22 cellular contexts compared by ENCODE assay signal in the genomic region with DNA sequence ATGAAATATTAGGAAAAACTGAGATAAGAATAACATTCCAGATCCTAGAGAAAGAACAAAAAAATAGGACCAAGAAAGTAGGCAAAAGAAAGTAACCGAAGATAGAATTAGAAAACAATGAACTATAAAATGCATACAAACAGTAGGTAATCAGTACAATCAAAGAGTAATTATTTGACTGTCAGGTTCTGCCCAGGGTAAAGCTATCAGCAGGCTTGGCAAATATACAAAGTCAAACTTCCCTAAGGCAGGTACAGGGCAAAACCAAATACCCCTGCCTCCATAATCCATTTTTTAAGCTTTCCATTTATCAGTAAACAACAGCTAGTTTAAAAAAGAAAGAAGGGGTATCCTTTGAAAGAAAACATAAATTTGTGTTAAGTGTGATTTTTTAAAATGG.
"Had no signal": no experiment of that assay in that cellular context is flagged by ENCODE, and none has a peak within 500 bp of the region (broad histone marks: within the 10 kb centered on the region; RNA-seq: fewer than 3 reads in every experiment).

No MANE protein-coding gene starts in this region.

- H3K4me2 ChIP-seq: PC-9 had no signal

- H3K4me3 ChIP-seq: MG63, PC-9, Peyer's patch, SJCRH30 had no signal

- H3K9me3 ChIP-seq: MG63, Peyer's patch, SJCRH30 had no signal

- H2AFZ ChIP-seq: PC-9 had no signal

- ATAC-seq: Right ventricle myocardium inferior, SK-N-SH treated with all-trans-retinoic acid at 6 μM for 48 hours had no signal

- H3K27ac ChIP-seq: PC-9, Peyer's patch, SJCRH30 had no signal

- H3K36me3 ChIP-seq: MG63, Peyer's patch, SJCRH30 had no signal

- H3K4me1 ChIP-seq: SJCRH30 had no signal

- H3K27me3 ChIP-seq: MG63, Peyer's patch, SJCRH30 had no signal

- DNase-seq: KBM-7, MG63, NCI-H1092, NCI-H1105 treated with DMSO at 0.1 percent for 48 hours, NCI-H1417 treated with DMSO at 0.1 percent for 48 hours, NCI-H187, NCI-H2029, NCI-H2081 treated with DMSO at 0.1 percent for 48 hours, NCI-H2171, NCI-H226, NCI-H446, NCI-H510A, NCI-H524 treated with DMSO at 0.1 percent for 48 hours, NCI-H69, NCI-H774, OCI-M1, PC-9, Peyer's patch, SHP77 treated with DMSO at 0.1 percent for 48 hours, SJCRH30 had no signal
